In the genomic region with DNA sequence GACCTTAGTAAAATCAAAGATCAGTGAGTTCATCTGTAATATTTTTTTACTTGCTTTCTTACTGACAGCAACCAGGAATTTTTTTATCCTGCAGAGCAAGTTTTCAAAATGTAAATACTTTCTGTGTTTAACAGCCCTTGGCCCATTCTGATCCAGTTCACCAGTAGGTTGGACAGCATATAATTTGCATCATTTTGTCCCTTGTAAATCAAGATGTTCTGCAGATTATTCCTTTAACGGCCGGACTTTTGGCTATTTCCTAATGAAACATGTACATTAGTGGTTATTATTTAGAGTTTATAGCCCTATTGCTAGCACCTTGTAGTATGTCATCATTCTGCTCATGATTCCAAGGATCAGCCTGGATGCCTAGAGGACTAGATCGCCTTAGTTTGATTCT, we compare ENCODE assay signal across 19 cellular contexts. TPM values are rescaled to one million over a fixed set of nuclear protein-coding genes. Genes with fewer than 3 reads are reported as not detected.
"Had no signal": no experiment of that assay in that cellular context is flagged by ENCODE, and none has a peak within 500 bp of the region (broad histone marks: within the 10 kb centered on the region; RNA-seq: fewer than 3 reads in every experiment).

No MANE protein-coding gene starts in this region.

RNA-seq across cellular contexts. Expression of gene OR9G1, which starts 7.7 kb away (rescaled TPM):
- total RNA-seq: activated B cell treated with CpG ODN at 0.5 μM for 24 hours; activated CD4-positive, alpha-beta memory T cell treated with anti-CD3 and anti-CD28 coated beads for 36 hours; activated CD4-positive, alpha-beta T cell treated with anti-CD3 and anti-CD28 coated beads, Interleukin-2, amount 10 ng/mL, durations not matched to agents 24 days and 14 days; activated CD8-positive, alpha-beta memory T cell treated with anti-CD3 and anti-CD28 coated beads for 36 hours; activated CD8-positive, alpha-beta T cell treated with anti-CD3 and anti-CD28 coated beads for 36 hours; activated naive CD4-positive, alpha-beta T cell treated with anti-CD3 and anti-CD28 coated beads for 36 hours; activated naive CD4-positive, alpha-beta T cell treated with anti-CD3 and anti-CD28 coated beads, Interleukin-2, amount 50 U/mL, for 72 hours; activated naive CD8-positive, alpha-beta T cell treated with anti-CD3 and anti-CD28 coated beads for 36 hours; activated T-cell treated with anti-CD3 and anti-CD28 coated beads, Interleukin-2, amount 50 U/mL, for 4 hours; activated T-cell treated with anti-CD3 and anti-CD28 coated beads, Interleukin-2, amount 50 U/mL, for 72 hours; activated T-helper 1 cell treated with anti-CD3 and anti-CD28 coated beads, Interleukin-12 subunit alpha, Interleukin-12 subunit beta, Interleukin-2, Interleukin-4 antibody, amounts not matched to agents 30 ng/mL and 10 ng/mL and 1 ng/mL, durations not matched to agents 14 hours and 24 hours and 36 hours; activated T-helper 17 cell treated with anti-CD3 and anti-CD28 coated beads, Interleukin-2, amount 50 U/mL, for 72 hours; adrenal gland; aorta; bronchial epithelial cell; cardiac muscle cell; chondrocyte; T-helper 17 cell; T-helper 2 cell treated with Interferon-gamma antibody and Interleukin-4, amounts not matched to agents 100 ng/mL and 5 ng/mL, for 36 hours had no signal
- polyA plus RNA-seq: adrenal gland, aorta, cardiac muscle cell had no signal

RNA-seq across cellular contexts. Expression of gene OR5AR1, which starts 27.7 kb away (rescaled TPM):
- total RNA-seq: activated B cell treated with CpG ODN at 0.5 μM for 24 hours; activated CD4-positive, alpha-beta memory T cell treated with anti-CD3 and anti-CD28 coated beads for 36 hours; activated CD4-positive, alpha-beta T cell treated with anti-CD3 and anti-CD28 coated beads, Interleukin-2, amount 10 ng/mL, durations not matched to agents 24 days and 14 days; activated CD8-positive, alpha-beta memory T cell treated with anti-CD3 and anti-CD28 coated beads for 36 hours; activated CD8-positive, alpha-beta T cell treated with anti-CD3 and anti-CD28 coated beads for 36 hours; activated naive CD4-positive, alpha-beta T cell treated with anti-CD3 and anti-CD28 coated beads for 36 hours; activated naive CD4-positive, alpha-beta T cell treated with anti-CD3 and anti-CD28 coated beads, Interleukin-2, amount 50 U/mL, for 72 hours; activated naive CD8-positive, alpha-beta T cell treated with anti-CD3 and anti-CD28 coated beads for 36 hours; activated T-cell treated with anti-CD3 and anti-CD28 coated beads, Interleukin-2, amount 50 U/mL, for 4 hours; activated T-cell treated with anti-CD3 and anti-CD28 coated beads, Interleukin-2, amount 50 U/mL, for 72 hours; activated T-helper 1 cell treated with anti-CD3 and anti-CD28 coated beads, Interleukin-12 subunit alpha, Interleukin-12 subunit beta, Interleukin-2, Interleukin-4 antibody, amounts not matched to agents 30 ng/mL and 10 ng/mL and 1 ng/mL, durations not matched to agents 14 hours and 24 hours and 36 hours; activated T-helper 17 cell treated with anti-CD3 and anti-CD28 coated beads, Interleukin-2, amount 50 U/mL, for 72 hours; adrenal gland; aorta; bronchial epithelial cell; cardiac muscle cell; chondrocyte; T-helper 17 cell; T-helper 2 cell treated with Interferon-gamma antibody and Interleukin-4, amounts not matched to agents 100 ng/mL and 5 ng/mL, for 36 hours had no signal
- polyA plus RNA-seq: adrenal gland, aorta, cardiac muscle cell had no signal

RNA-seq across cellular contexts. Expression of gene OR5AP2, which starts 48.9 kb away (rescaled TPM):
- total RNA-seq: activated B cell treated with CpG ODN at 0.5 μM for 24 hours; activated CD4-positive, alpha-beta memory T cell treated with anti-CD3 and anti-CD28 coated beads for 36 hours; activated CD4-positive, alpha-beta T cell treated with anti-CD3 and anti-CD28 coated beads, Interleukin-2, amount 10 ng/mL, durations not matched to agents 24 days and 14 days; activated CD8-positive, alpha-beta memory T cell treated with anti-CD3 and anti-CD28 coated beads for 36 hours; activated CD8-positive, alpha-beta T cell treated with anti-CD3 and anti-CD28 coated beads for 36 hours; activated naive CD4-positive, alpha-beta T cell treated with anti-CD3 and anti-CD28 coated beads for 36 hours; activated naive CD4-positive, alpha-beta T cell treated with anti-CD3 and anti-CD28 coated beads, Interleukin-2, amount 50 U/mL, for 72 hours; activated naive CD8-positive, alpha-beta T cell treated with anti-CD3 and anti-CD28 coated beads for 36 hours; activated T-cell treated with anti-CD3 and anti-CD28 coated beads, Interleukin-2, amount 50 U/mL, for 4 hours; activated T-cell treated with anti-CD3 and anti-CD28 coated beads, Interleukin-2, amount 50 U/mL, for 72 hours; activated T-helper 1 cell treated with anti-CD3 and anti-CD28 coated beads, Interleukin-12 subunit alpha, Interleukin-12 subunit beta, Interleukin-2, Interleukin-4 antibody, amounts not matched to agents 30 ng/mL and 10 ng/mL and 1 ng/mL, durations not matched to agents 14 hours and 24 hours and 36 hours; activated T-helper 17 cell treated with anti-CD3 and anti-CD28 coated beads, Interleukin-2, amount 50 U/mL, for 72 hours; adrenal gland; aorta; bronchial epithelial cell; cardiac muscle cell; chondrocyte; T-helper 17 cell; T-helper 2 cell treated with Interferon-gamma antibody and Interleukin-4, amounts not matched to agents 100 ng/mL and 5 ng/mL, for 36 hours had no signal
- polyA plus RNA-seq: adrenal gland, aorta, cardiac muscle cell had no signal

RNA-seq across cellular contexts. Expression of gene OR9G4, which starts 57.3 kb away (rescaled TPM):
- total RNA-seq: activated B cell treated with CpG ODN at 0.5 μM for 24 hours; activated CD4-positive, alpha-beta memory T cell treated with anti-CD3 and anti-CD28 coated beads for 36 hours; activated CD4-positive, alpha-beta T cell treated with anti-CD3 and anti-CD28 coated beads, Interleukin-2, amount 10 ng/mL, durations not matched to agents 24 days and 14 days; activated CD8-positive, alpha-beta memory T cell treated with anti-CD3 and anti-CD28 coated beads for 36 hours; activated CD8-positive, alpha-beta T cell treated with anti-CD3 and anti-CD28 coated beads for 36 hours; activated naive CD4-positive, alpha-beta T cell treated with anti-CD3 and anti-CD28 coated beads for 36 hours; activated naive CD4-positive, alpha-beta T cell treated with anti-CD3 and anti-CD28 coated beads, Interleukin-2, amount 50 U/mL, for 72 hours; activated naive CD8-positive, alpha-beta T cell treated with anti-CD3 and anti-CD28 coated beads for 36 hours; activated T-cell treated with anti-CD3 and anti-CD28 coated beads, Interleukin-2, amount 50 U/mL, for 4 hours; activated T-cell treated with anti-CD3 and anti-CD28 coated beads, Interleukin-2, amount 50 U/mL, for 72 hours; activated T-helper 1 cell treated with anti-CD3 and anti-CD28 coated beads, Interleukin-12 subunit alpha, Interleukin-12 subunit beta, Interleukin-2, Interleukin-4 antibody, amounts not matched to agents 30 ng/mL and 10 ng/mL and 1 ng/mL, durations not matched to agents 14 hours and 24 hours and 36 hours; activated T-helper 17 cell treated with anti-CD3 and anti-CD28 coated beads, Interleukin-2, amount 50 U/mL, for 72 hours; adrenal gland; aorta; bronchial epithelial cell; cardiac muscle cell; chondrocyte; T-helper 17 cell; T-helper 2 cell treated with Interferon-gamma antibody and Interleukin-4, amounts not matched to agents 100 ng/mL and 5 ng/mL, for 36 hours had no signal
- polyA plus RNA-seq: adrenal gland, aorta, cardiac muscle cell had no signal
